20 cellular contexts compared by ENCODE assay signal in genomic region chr2:167135691-167136090, GRCh38.
A peak's percentile ranks its signal among the peaks of the same experiment; 100 is the strongest.
DNase-seq lines count a peak whose midpoint lies in the region; ATAC-seq and TF ChIP-seq lines count a peak whose summit lies in the region.
"Had no signal": no experiment of that assay in that cellular context is flagged by ENCODE, and none has a peak within 500 bp of the region (broad histone marks: within the 10 kb centered on the region; RNA-seq: fewer than 3 reads in every experiment).

No MANE protein-coding gene starts in this region.

- no peak overlapping the region for H3K4me3 ChIP-seq in SJSA1
- no peak overlapping the region for H3K4me3 ChIP-seq in PC-9
- H3K4me3 ChIP-seq: K562, upper lobe of left lung had no signal

- H3F3A ChIP-seq in PC-9 (ENCODE audit: insufficient read depth, low read depth) = peaks cover 11% of the 10 kb centered on the region

- CTCF ChIA-PET in activated naive CD4-positive, alpha-beta T cell treated with anti-CD3 and anti-CD28 coated beads for 36 hours (lab: Charles Lee) = no interaction called here
- CTCF ChIA-PET in PC-9 (lab: Charles Lee) = no interaction called here

- no peaks in the 10 kb centered on the region for H3K27me3 Mint-ChIP-seq in activated naive CD4-positive, alpha-beta T cell treated with anti-CD3 and anti-CD28 coated beads for 36 hours (ENCODE audit: low read depth)
- H3K27me3 Mint-ChIP-seq: activated CD4-positive, alpha-beta memory T cell treated with anti-CD3 and anti-CD28 coated beads, Interleukin-2, amount 10 ng/mL, durations not matched to agents 7 days and 5 days; activated T-helper 17 cell treated with anti-CD3 and anti-CD28 coated beads, Interleukin-2, amount 50 U/mL, for 72 hours had no signal

- H2AFZ ChIP-seq in PC-9 = no peak overlapping the region
- H2AFZ ChIP-seq: parathyroid adenoma had no signal

- no peak for ATAC-seq in activated CD4-positive, CD25-positive, alpha-beta regulatory T cell treated with anti-CD3 and anti-CD28 coated beads, Interleukin-2, amount 50 U/mL, for 24 hours
- no peak for ATAC-seq in GM19397 (IDR thresholded peaks at IDR 0.05; ENCODE audit: unreplicated experiment)
- ATAC-seq: activated T-helper 17 cell treated with anti-CD3 and anti-CD28 coated beads, Interleukin-2, amount 50 U/mL, for 72 hours; K562 had no signal

- peaks cover 22% of the 10 kb centered on the region for H3K4me1 ChIP-seq in SJSA1 (replicated peaks)
- H3K4me1 ChIP-seq in PC-9 (replicated peaks; ENCODE audit: insufficient read depth) = peaks cover 12% of the 10 kb centered on the region
- H3K4me1 ChIP-seq: parathyroid adenoma, upper lobe of left lung had no signal

- H3K36me3 ChIP-seq in SJSA1 (no peaks in the 10 kb centered on the region), PC-9 (ENCODE audit: low read depth) (no peaks in the 10 kb centered on the region)
- H3K36me3 ChIP-seq: upper lobe of left lung had no signal

- H3K4me3 Mint-ChIP-seq in activated naive CD4-positive, alpha-beta T cell treated with anti-CD3 and anti-CD28 coated beads for 36 hours = no peak overlapping the region
- H3K4me3 Mint-ChIP-seq: activated CD4-positive, alpha-beta memory T cell treated with anti-CD3 and anti-CD28 coated beads, Interleukin-2, amount 10 ng/mL, durations not matched to agents 7 days and 5 days; activated T-helper 17 cell treated with anti-CD3 and anti-CD28 coated beads, Interleukin-2, amount 50 U/mL, for 72 hours had no signal

- intact Hi-C loops in activated naive CD4-positive, alpha-beta T cell treated with anti-CD3 and anti-CD28 coated beads for 36 hours (cut with micrococcal nuclease) = no loop called here
- intact Hi-C loops in PC-9 (cut with micrococcal nuclease; ENCODE audit: unreplicated experiment) = no loop called here

- peak; percentile 6 for DNase-seq in activated naive CD4-positive, alpha-beta T cell treated with anti-CD3 and anti-CD28 coated beads for 36 hours
- DNase-seq in activated naive CD4-positive, alpha-beta T cell treated with Interleukin-2 at 50 U/mL for 16 hours = no peak
- peak in 1 of 2 experiments; percentile 3 for DNase-seq in SJSA1 (ENCODE audit: low read depth in 1 of 2, low spot score in 2 of 2)
- DNase-seq in glomerular endothelial cell (ENCODE audit: extremely low read depth, low read depth, low spot score) = peak; percentile 48
- DNase-seq in PC-9 = no peak
- DNase-seq in activated T-cell treated with anti-CD3 and anti-CD28 coated beads, Interleukin-2, amount 50 U/mL, for 48 hours = no peak
- DNase-seq: activated CD4-positive, alpha-beta memory T cell treated with anti-CD3 and anti-CD28 coated beads, Interleukin-2, amount 10 ng/mL, durations not matched to agents 7 days and 5 days; Calu3; cerebellar nuclear complex; kidney; midbrain; NCI-H146; NCI-H226; SIG-M5; upper lobe of left lung had no signal

- H3K9me2 ChIP-seq in PC-9 (ENCODE audit: insufficient read depth) = no peaks in the 10 kb centered on the region

- H3K79me2 ChIP-seq in PC-9 (ENCODE audit: low read depth) = no peaks in the 10 kb centered on the region
- H3K79me2 ChIP-seq: parathyroid adenoma had no signal

- H3K27ac ChIP-seq in SJSA1 (peak overlapping the region; percentile 42), PC-9 (no peak overlapping the region)
- H3K27ac ChIP-seq: parathyroid adenoma, upper lobe of left lung had no signal

- H3K27ac Mint-ChIP-seq in activated naive CD4-positive, alpha-beta T cell treated with anti-CD3 and anti-CD28 coated beads for 36 hours = no peak overlapping the region
- H3K27ac Mint-ChIP-seq: activated CD4-positive, alpha-beta memory T cell treated with anti-CD3 and anti-CD28 coated beads, Interleukin-2, amount 10 ng/mL, durations not matched to agents 7 days and 5 days; activated T-helper 17 cell treated with anti-CD3 and anti-CD28 coated beads, Interleukin-2, amount 50 U/mL, for 72 hours had no signal

- H3K4me2 ChIP-seq in PC-9 = no peak overlapping the region

- no peaks in the 10 kb centered on the region for H3K9me3 Mint-ChIP-seq in activated naive CD4-positive, alpha-beta T cell treated with anti-CD3 and anti-CD28 coated beads for 36 hours
- H3K9me3 Mint-ChIP-seq: activated CD4-positive, alpha-beta memory T cell treated with anti-CD3 and anti-CD28 coated beads, Interleukin-2, amount 10 ng/mL, durations not matched to agents 7 days and 5 days had no signal

- H3K9me3 ChIP-seq in SJSA1 (replicated peaks) = no peaks in the 10 kb centered on the region
- H3K9me3 ChIP-seq in PC-9 (ENCODE audit: insufficient read depth, low read depth) = no peaks in the 10 kb centered on the region
- H3K9me3 ChIP-seq: upper lobe of left lung had no signal

- BruUV-seq in PC-9 (replicated peaks; lab: Mats Ljungman, UMichigan) = no TSS peak

- TF ChIP-seq CTCF in PC-9 (conservative IDR thresholded peaks at IDR 0.05) = no peak

- no peaks in the 10 kb centered on the region for H3K36me3 Mint-ChIP-seq in activated naive CD4-positive, alpha-beta T cell treated with anti-CD3 and anti-CD28 coated beads for 36 hours (ENCODE audit: low read depth)

- H3K27me3 ChIP-seq in SJSA1 (replicated peaks) (no peaks in the 10 kb centered on the region), PC-9 (ENCODE audit: insufficient read depth, low read depth) (no peaks in the 10 kb centered on the region)
- H3K27me3 ChIP-seq: upper lobe of left lung had no signal

- peaks cover 3% of the 10 kb centered on the region for H3K4me1 Mint-ChIP-seq in activated naive CD4-positive, alpha-beta T cell treated with anti-CD3 and anti-CD28 coated beads for 36 hours (ENCODE audit: low read depth)
- H3K4me1 Mint-ChIP-seq: activated CD4-positive, alpha-beta memory T cell treated with anti-CD3 and anti-CD28 coated beads, Interleukin-2, amount 10 ng/mL, durations not matched to agents 7 days and 5 days; activated T-helper 17 cell treated with anti-CD3 and anti-CD28 coated beads, Interleukin-2, amount 50 U/mL, for 72 hours had no signal

- POLR2A ChIA-PET in PC-9 (lab: Charles Lee; ENCODE audit: unreplicated experiment) = no interaction called here

- H4K20me1 ChIP-seq in PC-9 (ENCODE audit: insufficient read depth) = no peaks in the 10 kb centered on the region

Comparison
In these comparisons a context has a peak if more than half of its experiments do, and no peak if none do; other contexts are left out.
1. DNase-seq: peak in activated naive CD4-positive, alpha-beta T cell treated with anti-CD3 and anti-CD28 coated beads for 36 hours (single experiment) and glomerular endothelial cell (single experiment); none in activated naive CD4-positive, alpha-beta T cell treated with Interleukin-2 at 50 U/mL for 16 hours (single experiment), PC-9 (0 of 2) and activated T-cell treated with anti-CD3 and anti-CD28 coated beads, Interleukin-2, amount 50 U/mL, for 48 hours (0 of 2).